ENCODE assay signal across 26 cellular contexts in the genomic region with DNA sequence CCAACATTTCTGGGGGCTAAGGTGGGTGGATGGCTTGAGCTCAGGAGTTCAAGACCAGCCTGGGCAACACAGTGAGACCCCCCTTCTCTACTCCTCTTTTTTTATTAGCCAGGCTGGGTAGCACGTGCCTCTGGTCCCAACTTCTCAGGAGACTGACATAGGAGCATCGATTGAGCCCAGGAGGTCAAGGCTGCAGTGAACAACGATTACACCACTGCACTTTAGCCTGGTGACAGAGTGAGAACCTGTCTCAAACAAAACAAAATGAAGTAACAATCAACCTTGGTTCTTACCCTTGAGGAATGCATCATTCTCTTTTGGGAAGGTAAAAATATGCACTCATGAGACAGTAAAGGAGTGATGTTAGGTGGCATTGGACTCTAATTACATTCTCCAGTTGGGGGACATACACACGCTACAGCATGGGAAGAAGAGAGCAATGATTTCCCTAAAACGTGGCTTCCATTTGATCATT. TPM values are rescaled to one million over a fixed set of nuclear protein-coding genes. Genes with fewer than 3 reads are reported as not detected.
DNase-seq lines count a peak whose midpoint lies in the region; ATAC-seq and TF ChIP-seq lines count a peak whose summit lies in the region.
"Had no signal": no experiment of that assay in that cellular context is flagged by ENCODE, and none has a peak within 500 bp of the region (broad histone marks: within the 10 kb centered on the region; RNA-seq: fewer than 3 reads in every experiment).

No MANE protein-coding gene starts in this region.

- H3K4me1 ChIP-seq in CD4-positive, alpha-beta memory T cell (ENCODE audit: insufficient read depth, low read length), result peaks cover 22% of the 10 kb centered on the region
- peaks cover 61% of the 10 kb centered on the region for H3K4me1 ChIP-seq in OCI-LY7 (ENCODE audit: insufficient read depth, low read length, poor library complexity, severe bottlenecking)
- H3K4me1 ChIP-seq: prostate gland had no signal

- no peaks in the 10 kb centered on the region for H3K9me3 ChIP-seq in CD4-positive, alpha-beta memory T cell (ENCODE audit: control insufficient read depth in 1 of 2, low read length in 2 of 2)
- no peaks in the 10 kb centered on the region for H3K9me3 ChIP-seq in OCI-LY7 (ENCODE audit: low read length)
- H3K9me3 ChIP-seq: esophagus squamous epithelium, prostate gland, SJSA1, stomach, transverse colon had no signal

- no peaks in the 10 kb centered on the region for H3K27me3 ChIP-seq in CD4-positive, alpha-beta memory T cell (ENCODE audit: insufficient read depth, low read length)
- H3K27me3 ChIP-seq: esophagus squamous epithelium, transverse colon had no signal

- no peak for TF ChIP-seq CTCF in OCI-LY7 (conservative IDR thresholded peaks at IDR 0.05; ENCODE audit: low read length)

- no peak for DNase-seq in T-helper 2 cell treated with Interferon-gamma antibody and Interleukin-4, amounts not matched to agents 5 μg/mL and 100 μg/mL, for 36 hours (ENCODE audit: low spot score)
- DNase-seq in T-helper 2 cell, result no peak
- no peak for DNase-seq in CD4-positive, alpha-beta memory T cell
- no peak for DNase-seq in OCI-LY7 (ENCODE audit: low spot score)
- no peak for DNase-seq in naive B cell
- DNase-seq in activated CD8-positive, alpha-beta memory T cell treated with anti-CD3 and anti-CD28 coated beads for 24 hours, result no peak
- DNase-seq: 8988T; activated CD4-positive, alpha-beta T cell treated with anti-CD3 and anti-CD28 coated beads for 36 hours; anterior cingulate cortex; cortex of kidney; esophagus squamous epithelium; H9; NCI-H1417 treated with DMSO at 0.1 percent for 48 hours; NCI-H2081; NCI-H2227 treated with DMSO at 0.1 percent for 48 hours; NCI-H526 treated with DMSO at 0.1 percent for 48 hours; stimulated activated CD4-positive, alpha-beta T cell treated with anti-CD3 and anti-CD28 coated beads, Interleukin-15, amount 100 ng/mL, for 24 hours; stomach; transverse colon had no signal

- H3K27ac Mint-ChIP-seq in T-helper 2 cell treated with Interferon-gamma antibody and Interleukin-4, amounts not matched to agents 5 μg/mL and 100 μg/mL, for 36 hours, result no peak overlapping the region
- peak overlapping the region in 5 of 7 donors; percentile 20 to 76 (median 68) for H3K27ac Mint-ChIP-seq in CD4-positive, alpha-beta memory T cell
- H3K27ac Mint-ChIP-seq in naive B cell, result peak overlapping the region; percentile 28 to 93 (median 91)
- H3K27ac Mint-ChIP-seq: activated CD4-positive, alpha-beta T cell treated with anti-CD3 and anti-CD28 coated beads for 36 hours; activated naive CD4-positive, alpha-beta T cell treated with anti-CD3 and anti-CD28 coated beads, Interleukin-2, amount 10 ng/mL, durations not matched to agents 7 days and 5 days; H9 had no signal

- ATAC-seq in naive B cell (ENCODE audit: low read depth in 2 of 2), result no peak
- ATAC-seq in HG03159 (IDR thresholded peaks at IDR 0.05; ENCODE audit: unreplicated experiment), result no peak
- ATAC-seq in HG03139 (IDR thresholded peaks at IDR 0.05; ENCODE audit: unreplicated experiment), result no peak
- ATAC-seq: activated CD4-positive, alpha-beta T cell treated with anti-CD3 and anti-CD28 coated beads for 36 hours had no signal

- H3K4me3 Mint-ChIP-seq in T-helper 2 cell treated with Interferon-gamma antibody and Interleukin-4, amounts not matched to agents 5 μg/mL and 100 μg/mL, for 36 hours, result peak overlapping the region; percentile 9
- peak overlapping the region in 2 of 8 donors; percentile 8 to 31 for H3K4me3 Mint-ChIP-seq in CD4-positive, alpha-beta memory T cell
- peak overlapping the region in 7 of 8 donors; percentile 12 to 84 (median 61) for H3K4me3 Mint-ChIP-seq in naive B cell
- H3K4me3 Mint-ChIP-seq: activated CD4-positive, alpha-beta T cell treated with anti-CD3 and anti-CD28 coated beads for 36 hours; activated naive CD4-positive, alpha-beta T cell treated with anti-CD3 and anti-CD28 coated beads, Interleukin-2, amount 10 ng/mL, durations not matched to agents 7 days and 5 days; H9 had no signal

- intact Hi-C loops in CD4-positive, alpha-beta memory T cell (cut with micrococcal nuclease), result loop anchor here (5.0 kb wide), 2 partner anchors 168 to 817 kb away; a partner anchor contains a TSS
- intact Hi-C loops in OCI-LY7 (cut with micrococcal nuclease; ENCODE audit: unreplicated experiment), result no loop called here

- no peaks in the 10 kb centered on the region for H3K9me3 Mint-ChIP-seq in T-helper 2 cell treated with Interferon-gamma antibody and Interleukin-4, amounts not matched to agents 5 μg/mL and 100 μg/mL, for 36 hours
- peaks cover 0 to 3% (median 0%) of the 10 kb centered on the region in 8 donors for H3K9me3 Mint-ChIP-seq in CD4-positive, alpha-beta memory T cell
- H3K9me3 Mint-ChIP-seq in naive B cell, result no peaks in the 10 kb centered on the region
- H3K9me3 Mint-ChIP-seq: activated naive CD4-positive, alpha-beta T cell treated with anti-CD3 and anti-CD28 coated beads, Interleukin-2, amount 10 ng/mL, durations not matched to agents 7 days and 5 days; H9 had no signal

- peaks cover 3% of the 10 kb centered on the region; the same call in 1 of the 2 replicates for H3K79me2 ChIP-seq in OCI-LY7 (ENCODE audit: insufficient read depth, low read depth, low read length)

- no peaks in the 10 kb centered on the region for H3K36me3 ChIP-seq in CD4-positive, alpha-beta memory T cell (ENCODE audit: insufficient read depth, low read length)
- H3K36me3 ChIP-seq in OCI-LY7 (ENCODE audit: insufficient read depth, low read length), result no peaks in the 10 kb centered on the region
- H3K36me3 ChIP-seq: esophagus squamous epithelium, prostate gland, stomach, transverse colon had no signal

- H3K4me1 Mint-ChIP-seq in T-helper 2 cell treated with Interferon-gamma antibody and Interleukin-4, amounts not matched to agents 5 μg/mL and 100 μg/mL, for 36 hours (ENCODE audit: low read depth), result peaks cover 27% of the 10 kb centered on the region
- H3K4me1 Mint-ChIP-seq in CD4-positive, alpha-beta memory T cell, result peaks cover 21 to 40% (median 27%) of the 10 kb centered on the region in 4 donors
- H3K4me1 Mint-ChIP-seq in naive B cell, result peaks cover 45 to 62% (median 48%) of the 10 kb centered on the region in 3 donors

- H3K36me3 Mint-ChIP-seq in T-helper 2 cell treated with Interferon-gamma antibody and Interleukin-4, amounts not matched to agents 5 μg/mL and 100 μg/mL, for 36 hours (ENCODE audit: low read depth), result peaks cover 1% of the 10 kb centered on the region
- H3K36me3 Mint-ChIP-seq in CD4-positive, alpha-beta memory T cell, result peaks cover 0 to 10% of the 10 kb centered on the region in 2 donors
- H3K36me3 Mint-ChIP-seq in naive B cell, result peaks cover 0 to 8% of the 10 kb centered on the region in 2 donors

- CTCF ChIA-PET in CD4-positive, alpha-beta memory T cell (lab: Charles Lee; ENCODE audit: partially characterized antibody), result interaction anchor here (1.1 kb wide), 1 partner anchor 25 kb away, joined by 5 read pairs; no protein-coding TSS in a partner anchor
- CTCF ChIA-PET in OCI-LY7 (lab: Charles Lee; ENCODE audit: unreplicated experiment), result interaction anchor here (0.6 kb wide), 1 partner anchor 14 kb away, joined by 3 read pairs; no protein-coding TSS in a partner anchor

- BruUV-seq in OCI-LY7 (replicated peaks; lab: Mats Ljungman, UMichigan), result no TSS peak

- POLR2A ChIA-PET in CD4-positive, alpha-beta memory T cell (lab: Charles Lee; ENCODE audit: partially characterized antibody), result interaction anchor here (1.0 kb wide), 1 partner anchor 43 kb away, joined by 4 read pairs; no protein-coding TSS in a partner anchor
- POLR2A ChIA-PET in OCI-LY7 (lab: Charles Lee), result interaction anchor here (1.4 to 18.3 kb wide), 4 partner anchors 13 to 43 kb away, joined by 3 to 404 read pairs (median 4); no protein-coding TSS in a partner anchor

- H3K4me2 ChIP-seq in OCI-LY7 (ENCODE audit: low read length), result peak overlapping the region; percentile 70
- H3K4me2 ChIP-seq: KMS-11 had no signal

- H3K27ac ChIP-seq in CD4-positive, alpha-beta memory T cell (ENCODE audit: low read depth, low read length), result no peak overlapping the region
- H3K27ac ChIP-seq in OCI-LY7 (ENCODE audit: low read depth, low read length, poor library complexity, severe bottlenecking), result peak overlapping the region; percentile 75
- H3K27ac ChIP-seq: esophagus squamous epithelium, KMS-11, prostate gland, SJSA1, stomach, transverse colon had no signal

- no peaks in the 10 kb centered on the region for H3K9me2 ChIP-seq in OCI-LY7 (ENCODE audit: insufficient read depth, low read length)

- peak overlapping the region; percentile 89 for H2AFZ ChIP-seq in OCI-LY7 (ENCODE audit: low read length)

- no peaks in the 10 kb centered on the region for H4K20me1 ChIP-seq in OCI-LY7 (ENCODE audit: insufficient read depth, low read length)

- peaks cover 9% of the 10 kb centered on the region for H3K27me3 Mint-ChIP-seq in T-helper 2 cell treated with Interferon-gamma antibody and Interleukin-4, amounts not matched to agents 5 μg/mL and 100 μg/mL, for 36 hours (ENCODE audit: low read depth)
- H3K27me3 Mint-ChIP-seq in CD4-positive, alpha-beta memory T cell, result no peaks in the 10 kb centered on the region
- no peaks in the 10 kb centered on the region for H3K27me3 Mint-ChIP-seq in naive B cell

- no peak overlapping the region for H3K4me3 ChIP-seq in CD4-positive, alpha-beta memory T cell (ENCODE audit: low read length in 2 of 2)
- peak overlapping the region; percentile 31 for H3K4me3 ChIP-seq in OCI-LY7 (ENCODE audit: low read depth, low read length, poor library complexity, severe bottlenecking)
- H3K4me3 ChIP-seq: esophagus squamous epithelium, prostate gland, SJSA1, stomach, transverse colon had no signal

RNA-seq across cellular contexts. Expression of a gene that starts 3.9 kb away (rescaled TPM):
- total RNA-seq in CD4-positive, alpha-beta memory T cell, result 100 to 1,000 TPM in 1 of 2 experiments, 10 to 100 TPM in 1; 99.7 to 102 TPM
- 10 to 100 TPM in 1 of 2 donors, 1 to 10 TPM in 1; 8.5 to 50.1 TPM for polyA plus RNA-seq in CD4-positive, alpha-beta memory T cell
- 79.5 and 95.3 TPM in 2 replicates for total RNA-seq in OCI-LY7 (2014; rRNA removed; shearing (Covaris generic))
- 157 and 189 TPM in 2 replicates for total RNA-seq in OCI-LY7 (2022)
- 100 to 1,000 TPM in 1 of 6 donors, 10 to 100 TPM in 5; 20.2 to 100 (median 51.1) TPM for polyA plus RNA-seq in naive B cell (ENCODE audit: low read depth in 6 of 6)

RNA-seq across cellular contexts. Expression of a gene that starts 37.0 kb away (rescaled TPM):
- total RNA-seq in CD4-positive, alpha-beta memory T cell, result not detected
- polyA plus RNA-seq in CD4-positive, alpha-beta memory T cell, result not detected
- total RNA-seq in OCI-LY7 (2014; rRNA removed; shearing (Covaris generic)), result 9.0 and 10.7 TPM in 2 replicates
- 6.8 and 13.1 TPM in 2 replicates for total RNA-seq in OCI-LY7 (2022)
- polyA plus RNA-seq in naive B cell (ENCODE audit: low read depth in 6 of 6), result not detected
- total RNA-seq: activated CD4-positive, alpha-beta T cell treated with anti-CD3 and anti-CD28 coated beads for 36 hours; prostate gland; SJSA1; stomach; T-helper 1 cell treated with Interleukin-12 subunit alpha and Interleukin-12 subunit beta and Interleukin-4 antibody, amounts not matched to agents 30 ng/mL and 1 ng/mL, for 36 hours had no signal

Comparison
In these comparisons a context has a peak if more than half of its experiments do, and no peak if none do; other contexts are left out.
1. RNA of a gene that starts 37.0 kb away (total RNA-seq): 6.8 to 13.1 TPM in OCI-LY7; not detected in CD4-positive, alpha-beta memory T cell; every median in the first group is over 4 times any median in the second.